In the genomic region with DNA sequence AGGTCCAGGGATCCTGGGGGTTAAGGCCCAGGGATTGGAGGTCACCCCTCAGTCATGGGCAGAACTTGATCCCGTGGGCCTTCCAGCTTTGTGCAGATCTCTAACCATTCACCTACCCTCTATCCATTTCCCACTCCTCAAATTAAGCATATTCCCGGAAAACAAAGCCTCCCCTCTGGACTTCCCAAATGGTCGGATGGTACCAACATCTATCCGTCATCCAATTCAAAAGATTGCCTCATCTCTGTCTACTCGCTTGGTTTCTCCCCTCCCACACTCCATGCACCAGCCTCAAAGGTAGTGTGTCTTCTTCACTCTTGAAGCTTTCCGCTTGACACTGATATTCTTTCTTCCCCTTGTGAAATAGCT, we compare ENCODE assay signal across 8 cellular contexts. TPM values are rescaled to one million over a fixed set of nuclear protein-coding genes. Genes with fewer than 3 reads are reported as not detected.
DNase-seq lines count a peak whose midpoint lies in the region; ATAC-seq, FAIRE-seq and TF ChIP-seq lines count a peak whose summit lies in the region.

No MANE protein-coding gene starts in this region.

- H3K4me3 Mint-ChIP-seq in activated naive CD8-positive, alpha-beta T cell treated with anti-CD3 and anti-CD28 coated beads, Interleukin-2, amount 10 ng/mL, durations not matched to agents 7 days and 5 days: peak overlapping the region; percentile 85

- H3K27me3 Mint-ChIP-seq in activated naive CD8-positive, alpha-beta T cell treated with anti-CD3 and anti-CD28 coated beads, Interleukin-2, amount 10 ng/mL, durations not matched to agents 7 days and 5 days: no peaks in the 10 kb centered on the region

- ATAC-seq in activated naive CD8-positive, alpha-beta T cell treated with anti-CD3 and anti-CD28 coated beads, Interleukin-2, amount 10 ng/mL, durations not matched to agents 7 days and 5 days (ENCODE audit: low read depth): no peak
- no peak for ATAC-seq in HG02885 (IDR thresholded peaks at IDR 0.05; ENCODE audit: poor library complexity, unreplicated experiment)

- peak overlapping the region; percentile 100 for H2AFZ ChIP-seq in ACC112 (ENCODE audit: low read length, unreplicated experiment)

- H3K9me3 Mint-ChIP-seq in activated naive CD8-positive, alpha-beta T cell treated with anti-CD3 and anti-CD28 coated beads, Interleukin-2, amount 10 ng/mL, durations not matched to agents 7 days and 5 days: no peaks in the 10 kb centered on the region

- peaks cover 8% of the 10 kb centered on the region for H3K4me1 Mint-ChIP-seq in activated naive CD8-positive, alpha-beta T cell treated with anti-CD3 and anti-CD28 coated beads, Interleukin-2, amount 10 ng/mL, durations not matched to agents 7 days and 5 days

- no peak for DNase-seq in HEK293T (ENCODE audit: extremely low spot score)
- DNase-seq in activated naive CD8-positive, alpha-beta T cell treated with anti-CD3 and anti-CD28 coated beads, Interleukin-2, amount 10 ng/mL, durations not matched to agents 7 days and 5 days: no peak
- DNase-seq in HK-2 (ENCODE audit: unreplicated experiment): no peak
- no peak for DNase-seq in GM12891 (ENCODE audit: insufficient read length, low spot score)
- DNase-seq in superior temporal gyrus (ENCODE audit: extremely low spot score): no peak

- no peak for TF ChIP-seq POLR2A in GM12891 (IDR thresholded peaks at IDR 0.05; ENCODE audit: low read depth, low read length)

- H3K36me3 Mint-ChIP-seq in activated naive CD8-positive, alpha-beta T cell treated with anti-CD3 and anti-CD28 coated beads, Interleukin-2, amount 10 ng/mL, durations not matched to agents 7 days and 5 days: peaks cover 2% of the 10 kb centered on the region

- H3K9me3 ChIP-seq in mucosa of rectum (ENCODE audit: control insufficient read depth in 2 of 2, low read length in 2 of 2): no peaks in the 10 kb centered on the region

- H3K79me2 ChIP-seq in ACC112 (ENCODE audit: control insufficient read depth, insufficient read depth, low read length, unreplicated experiment): peaks cover 17% of the 10 kb centered on the region

- FAIRE-seq in GM12891 (lab: Jason Lieb, UNC): no peak

- H3K9ac ChIP-seq in mucosa of rectum (ENCODE audit: low read depth in 1 of 2, low read length in 2 of 2): peak overlapping the region in 1 of 2 donors; percentile 26

- H3K36me3 ChIP-seq in ACC112 (ENCODE audit: insufficient read depth, low read length): 0 out of 2 replicates have a peak, but pooled peaks cover under 1% of the 10 kb centered on the region
- no peaks in the 10 kb centered on the region for H3K36me3 ChIP-seq in mucosa of rectum (ENCODE audit: control insufficient read depth in 2 of 2, insufficient read depth in 2 of 2, low read length in 2 of 2)

- H3K27me3 ChIP-seq in ACC112 (ENCODE audit: insufficient read depth, low read length) (no peaks in the 10 kb centered on the region), mucosa of rectum (ENCODE audit: control insufficient read depth in 2 of 2, insufficient read depth in 2 of 2, low read length in 2 of 2) (no peaks in the 10 kb centered on the region)

- H3K27ac ChIP-seq in ACC112 (ENCODE audit: low read depth, low read length) (no peak overlapping the region), mucosa of rectum (ENCODE audit: low read depth in 2 of 2, low read length in 2 of 2) (peak overlapping the region in 1 of 2 donors; percentile 32)

- peak overlapping the region; percentile 62 for H3K4me3 ChIP-seq in ACC112 (ENCODE audit: low read depth, low read length)
- H3K4me3 ChIP-seq in mucosa of rectum (ENCODE audit: low read length in 2 of 2): peak overlapping the region; percentile 61 to 63

- H3K4me1 ChIP-seq in ACC112 (ENCODE audit: control insufficient read depth, insufficient read depth, low read length, unreplicated experiment) (peaks cover 4% of the 10 kb centered on the region), mucosa of rectum (ENCODE audit: control insufficient read depth in 2 of 2, insufficient read depth in 2 of 2, low read length in 2 of 2) (peaks cover 0 to 6% of the 10 kb centered on the region in 2 donors)

- peak overlapping the region; percentile 94 for H3K27ac Mint-ChIP-seq in activated naive CD8-positive, alpha-beta T cell treated with anti-CD3 and anti-CD28 coated beads, Interleukin-2, amount 10 ng/mL, durations not matched to agents 7 days and 5 days

- CTCF ChIA-PET in HEK293T (lab: Yijun Ruan, JAX): interaction anchor here (0.5 kb wide), 1 partner anchor 85 kb away, joined by 3 read pairs; no protein-coding TSS in a partner anchor

- POLR2A ChIA-PET in HEK293T (lab: Yijun Ruan, JAX): no interaction called here
- POLR2A ChIA-PET in activated naive CD8-positive, alpha-beta T cell treated with anti-CD3 and anti-CD28 coated beads, Interleukin-2, amount 10 ng/mL, durations not matched to agents 7 days and 5 days (lab: Charles Lee): no interaction called here

TF ChIP-seq in HEK293T, 16 proteins besides CTCF, POLR2A, EP300 and RAD21:
- TF ChIP-seq FOXA1 (IDR thresholded peaks at IDR 0.05) (no peak), BHLHE40 (IDR thresholded peaks at IDR 0.05; ENCODE audit: borderline replicate concordance) (no peak), L3MBTL2 (conservative IDR thresholded peaks at IDR 0.05) (0 out of 2 replicates have a peak, but pooled peaks have one; percentile 30)

TF ChIP-seq in GM12891, 5 proteins besides CTCF, POLR2A, EP300 and RAD21:
- TF ChIP-seq TAF1 (IDR thresholded peaks at IDR 0.05; ENCODE audit: low read depth, low read length): no peak
- no peak for TF ChIP-seq SPI1 (IDR thresholded peaks at IDR 0.05; ENCODE audit: low read depth, low read length)
- no peak for TF ChIP-seq PAX5 (IDR thresholded peaks at IDR 0.05; ENCODE audit: insufficient read depth, low read length, severe bottlenecking)
- TF ChIP-seq POLR2AphosphoS5 (IDR thresholded peaks at IDR 0.05; ENCODE audit: low read depth, low read length): no peak

RNA-seq across cellular contexts. Expression of gene BCLAF3, which starts 0.5 kb away (rescaled TPM):
- total RNA-seq in activated naive CD8-positive, alpha-beta T cell treated with anti-CD3 and anti-CD28 coated beads, Interleukin-2, amount 10 ng/mL, durations not matched to agents 7 days and 5 days: 1 to 10 TPM; 8.0 to 8.9 TPM
- polyA plus RNA-seq in GM12891 (2012; ENCODE audit: low read depth, missing spikeins): 0.89 TPM
